Comparison of ENCODE assay signal across 1 cellular context in the genomic region with DNA sequence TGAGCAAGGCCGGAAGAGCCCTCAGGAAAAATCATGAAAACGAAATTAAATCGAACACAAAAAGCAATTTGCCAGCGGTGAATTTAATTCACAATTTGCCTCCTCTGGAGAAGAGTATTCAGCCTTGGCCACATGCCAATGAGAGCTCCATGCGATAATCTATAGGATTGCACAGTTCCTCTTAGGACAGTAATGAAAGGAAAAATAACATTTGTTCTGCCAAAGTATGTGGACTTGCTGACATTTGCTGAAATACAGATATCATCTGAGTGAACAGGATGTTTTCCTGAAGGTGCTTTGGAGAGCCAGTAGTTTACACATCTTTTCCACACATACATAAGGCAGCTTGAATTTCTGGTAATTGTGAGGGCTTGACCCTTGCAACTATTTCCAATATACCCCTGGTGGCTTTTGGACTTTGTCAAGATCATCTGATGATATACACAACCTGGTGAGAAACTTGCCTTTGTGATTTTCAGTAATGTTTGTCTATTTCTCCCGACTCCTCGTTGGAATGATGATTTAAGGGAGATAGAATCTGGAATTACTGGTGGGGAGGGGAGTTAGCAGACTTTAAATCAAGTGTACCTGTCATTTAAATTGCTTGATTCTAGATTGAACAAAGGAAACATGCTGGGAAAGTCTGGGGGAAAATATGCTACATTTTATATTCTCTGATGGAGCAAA.
TF ChIP-seq lines count a peak whose summit lies in the region.

No MANE protein-coding gene starts in this region.

TF ChIP-seq in IMR-90, 13 proteins besides CTCF, POLR2A, EP300 and RAD21 (continued from another document):
- TF ChIP-seq ELK1 (IDR thresholded peaks at IDR 0.05; ENCODE audit: borderline replicate concordance, low read depth, low read length) (no peak), CEBPB (IDR thresholded peaks at IDR 0.05; ENCODE audit: low read depth, low read length) (no peak), MAZ (IDR thresholded peaks at IDR 0.05; ENCODE audit: borderline replicate concordance, low read depth, low read length) (no peak), NFE2L2 (IDR thresholded peaks at IDR 0.05; ENCODE audit: low read depth, low read length) (no peak), USF2 (IDR thresholded peaks at IDR 0.05; ENCODE audit: low read depth, low read length) (no peak)
